ENCODE assay signal across 8 cellular contexts in genomic region chr19:55585658-55586339, GRCh38. TPM values are rescaled to one million over a fixed set of nuclear protein-coding genes. Genes with fewer than 3 reads are reported as not detected.
DNase-seq lines count a peak whose midpoint lies in the region; ATAC-seq and TF ChIP-seq lines count a peak whose summit lies in the region.

No MANE protein-coding gene starts in this region.

- TF ChIP-seq CTCF in CD4-positive, alpha-beta T cell (IDR thresholded peaks at IDR 0.05), result no peak
- no peak for TF ChIP-seq CTCF in left lung (IDR thresholded peaks at IDR 0.05)

- ATAC-seq in CD4-positive, alpha-beta T cell (ENCODE audit: poor library complexity), result peak; percentile 39
- ATAC-seq in left lung, result peak; percentile 79
- no peak for ATAC-seq in HG02763 (IDR thresholded peaks at IDR 0.05; ENCODE audit: unreplicated experiment)

- no peaks in the 10 kb centered on the region for H3K36me3 ChIP-seq in left lung

- peak overlapping the region; percentile 55 for H3K4me3 ChIP-seq in Jurkat, Clone E6-1 (ENCODE audit: low read length)
- H3K4me3 ChIP-seq in left lung, result peak overlapping the region; percentile 10 to 19

- H3K27me3 Mint-ChIP-seq in CD4-positive, alpha-beta T cell, result no peaks in the 10 kb centered on the region
- H3K27me3 Mint-ChIP-seq in T-helper 2 cell treated with Interferon-gamma antibody and Interleukin-4, amounts not matched to agents 5 μg/mL and 100 μg/mL, for 36 hours (ENCODE audit: low read depth), result peaks cover 16% of the 10 kb centered on the region

- H3K27ac ChIP-seq in CD4-positive, alpha-beta T cell (ENCODE audit: low read depth, low read length), result peak overlapping the region; percentile 6
- peak overlapping the region in 1 of 2 donors; percentile 27 for H3K27ac ChIP-seq in left lung

- H3K27me3 ChIP-seq in CD4-positive, alpha-beta T cell (ENCODE audit: control insufficient read depth, insufficient read depth, low read length), result no peaks in the 10 kb centered on the region
- peaks cover 0 to 29% of the 10 kb centered on the region in 2 donors for H3K27me3 ChIP-seq in left lung

- no peaks in the 10 kb centered on the region for H3K9me3 ChIP-seq in CD4-positive, alpha-beta T cell (ENCODE audit: control insufficient read depth, low read length)
- no peaks in the 10 kb centered on the region for H3K9me3 ChIP-seq in left lung

- H3K36me3 Mint-ChIP-seq in CD4-positive, alpha-beta T cell (ENCODE audit: low read depth), result no peaks in the 10 kb centered on the region
- H3K36me3 Mint-ChIP-seq in T-helper 2 cell treated with Interferon-gamma antibody and Interleukin-4, amounts not matched to agents 5 μg/mL and 100 μg/mL, for 36 hours (ENCODE audit: low read depth), result no peaks in the 10 kb centered on the region

- peaks cover 53% of the 10 kb centered on the region for H3K4me1 Mint-ChIP-seq in CD4-positive, alpha-beta T cell (ENCODE audit: low read depth)
- peaks cover 19% of the 10 kb centered on the region for H3K4me1 Mint-ChIP-seq in T-helper 2 cell treated with Interferon-gamma antibody and Interleukin-4, amounts not matched to agents 5 μg/mL and 100 μg/mL, for 36 hours (ENCODE audit: low read depth)

- peak overlapping the region; percentile 7 for H3K27ac Mint-ChIP-seq in CD4-positive, alpha-beta T cell
- H3K27ac Mint-ChIP-seq in T-helper 2 cell treated with Interferon-gamma antibody and Interleukin-4, amounts not matched to agents 5 μg/mL and 100 μg/mL, for 36 hours, result no peak overlapping the region

- H3K4me1 ChIP-seq in left lung, result peaks cover 10 to 30% of the 10 kb centered on the region in 2 donors

- no peaks in the 10 kb centered on the region for H3K9me3 Mint-ChIP-seq in CD4-positive, alpha-beta T cell
- no peaks in the 10 kb centered on the region for H3K9me3 Mint-ChIP-seq in T-helper 2 cell treated with Interferon-gamma antibody and Interleukin-4, amounts not matched to agents 5 μg/mL and 100 μg/mL, for 36 hours

- peak in 8 of 10 experiments; percentile 11 to 49 (median 40) for DNase-seq in CD4-positive, alpha-beta T cell
- DNase-seq in Jurkat, Clone E6-1 (ENCODE audit: low read depth, low spot score), result peak; percentile 78
- no peak for DNase-seq in T-helper 2 cell treated with Interferon-gamma antibody and Interleukin-4, amounts not matched to agents 5 μg/mL and 100 μg/mL, for 36 hours (ENCODE audit: low spot score)
- peak; percentile 69 for DNase-seq in dermis blood vessel endothelial cell
- peak; percentile 86 to 90 for DNase-seq in left lung
- DNase-seq in stimulated activated CD8-positive, alpha-beta memory T cell treated with anti-CD3 and anti-CD28 coated beads, Interleukin-12 subunit alpha, Interleukin-12 subunit beta, amount 100 ng/mL, for 24 hours (ENCODE audit: extremely low read depth), result peak; percentile 32
- no peak for DNase-seq in MV-4-11 (lab: John Stamatoyannopoulos, UW)

- peak overlapping the region; percentile 90 for H3K4me3 Mint-ChIP-seq in CD4-positive, alpha-beta T cell
- H3K4me3 Mint-ChIP-seq in T-helper 2 cell treated with Interferon-gamma antibody and Interleukin-4, amounts not matched to agents 5 μg/mL and 100 μg/mL, for 36 hours, result peak overlapping the region; percentile 32

- intact Hi-C loops in CD4-positive, alpha-beta T cell (cut with DNase I, micrococcal nuclease), result loop anchor here in 1 of 2 experiments (2.0 to 5.0 kb wide), 2 partner anchors 21 to 68 kb away; no protein-coding TSS in a partner anchor
- intact Hi-C loops in left lung (cut with DNase I), result no loop called here

- POLR2A ChIA-PET in CD4-positive, alpha-beta T cell (lab: Charles Lee), result interaction anchor here (1.0 to 3.2 kb wide), 4 partner anchors 13 to 69 kb away, joined by 4 to 23 read pairs (median 6); partner anchors contain the start of genes FIZ1, U2AF2, ZNF524 and ZNF784

- CTCF ChIA-PET in CD4-positive, alpha-beta T cell (lab: Charles Lee), result interaction anchor here (3.1 kb wide), 1 partner anchor 20 kb away, joined by 12 read pairs; the partner anchor contains the start of gene ZNF865

RNA-seq across cellular contexts. Expression of gene ZNF579, which starts 5.2 kb away (rescaled TPM):
- 1 to 10 TPM; 6.7 to 7.1 TPM for total RNA-seq in CD4-positive, alpha-beta T cell
- polyA plus RNA-seq in Jurkat, Clone E6-1 (2012; ENCODE audit: insufficient read depth, insufficient read length), result 5.6 TPM
- total RNA-seq in dermis blood vessel endothelial cell (3.2 and 6.7 TPM in 2 replicates), left lung (10 to 100 TPM; 12.8 to 14.7 TPM)

RNA-seq across cellular contexts. Expression of gene FIZ1, which starts 13.5 kb away (rescaled TPM):
- total RNA-seq in CD4-positive, alpha-beta T cell, result 1 to 10 TPM; 5.5 to 7.3 TPM
- polyA plus RNA-seq in Jurkat, Clone E6-1 (2012; ENCODE audit: insufficient read depth, insufficient read length), result 21.4 TPM
- 3.9 and 4.9 TPM in 2 replicates for total RNA-seq in dermis blood vessel endothelial cell
- 10 to 100 TPM; 11.0 to 14.4 TPM for total RNA-seq in left lung

RNA-seq across cellular contexts. Expression of gene ZNF524, which starts 14.3 kb away (rescaled TPM):
- total RNA-seq in CD4-positive, alpha-beta T cell, result 10 to 100 TPM in 1 of 2 experiments, 1 to 10 TPM in 1; 9.6 to 10.3 TPM
- 8.6 TPM for polyA plus RNA-seq in Jurkat, Clone E6-1 (2012; ENCODE audit: insufficient read depth, insufficient read length)
- 12.3 and 14.8 TPM in 2 replicates for total RNA-seq in dermis blood vessel endothelial cell
- total RNA-seq in left lung, result 10 to 100 TPM; 22.3 to 22.4 TPM

RNA-seq across cellular contexts. Expression of gene ZNF865, which starts 19.6 kb away (rescaled TPM):
- total RNA-seq in CD4-positive, alpha-beta T cell, result 10 to 100 TPM; 12.0 to 12.9 TPM
- 7.3 TPM for polyA plus RNA-seq in Jurkat, Clone E6-1 (2012; ENCODE audit: insufficient read depth, insufficient read length)
- total RNA-seq in dermis blood vessel endothelial cell, result 1.4 and 2.6 TPM in 2 replicates
- total RNA-seq in left lung, result 10 to 100 TPM; 13.7 to 16.1 TPM

RNA-seq across cellular contexts. Expression of gene ZNF784, which starts 38.6 kb away (rescaled TPM):
- 10 to 100 TPM; 11.2 to 11.8 TPM for total RNA-seq in CD4-positive, alpha-beta T cell
- polyA plus RNA-seq in Jurkat, Clone E6-1 (2012; ENCODE audit: insufficient read depth, insufficient read length), result 11.2 TPM
- total RNA-seq in dermis blood vessel endothelial cell, result 3.9 and 5.3 TPM in 2 replicates
- 1 to 10 TPM; 6.0 to 8.0 TPM for total RNA-seq in left lung

Comparison
In these comparisons a context has a peak if more than half of its experiments do, and no peak if none do; other contexts are left out.
1. DNase-seq: peak in CD4-positive, alpha-beta T cell (8 of 10), Jurkat, Clone E6-1 (single experiment), dermis blood vessel endothelial cell (single experiment), left lung (2 of 2) and stimulated activated CD8-positive, alpha-beta memory T cell treated with anti-CD3 and anti-CD28 coated beads, Interleukin-12 subunit alpha, Interleukin-12 subunit beta, amount 100 ng/mL, for 24 hours (single experiment); none in T-helper 2 cell treated with Interferon-gamma antibody and Interleukin-4, amounts not matched to agents 5 μg/mL and 100 μg/mL, for 36 hours (single experiment) and MV-4-11 (single experiment).